12 cellular contexts compared by ENCODE assay signal in the genomic region with DNA sequence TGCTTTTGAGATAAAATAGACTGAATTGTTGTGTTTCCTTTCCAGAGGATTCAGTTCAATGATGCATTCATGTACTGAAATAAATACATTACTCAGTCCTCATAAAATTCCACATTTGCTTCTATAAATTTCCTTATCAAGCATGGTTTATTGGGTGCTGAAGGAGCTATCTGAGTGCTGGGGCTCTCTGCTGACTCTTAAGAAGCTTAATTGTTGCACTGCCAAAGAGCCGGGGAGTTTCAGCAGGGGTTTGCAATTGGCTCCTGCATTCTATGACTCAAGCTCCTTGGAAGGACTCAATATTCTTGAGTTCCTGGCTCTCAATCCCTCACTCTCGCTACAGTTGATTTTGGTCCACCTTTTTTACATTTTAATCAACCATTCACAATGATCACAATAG.
A peak's percentile ranks its signal among the peaks of the same experiment; 100 is the strongest.
DNase-seq lines count a peak whose midpoint lies in the region; ATAC-seq, FAIRE-seq and TF ChIP-seq lines count a peak whose summit lies in the region.
"Had no signal": no experiment of that assay in that cellular context is flagged by ENCODE, and none has a peak within 500 bp of the region (broad histone marks: within the 10 kb centered on the region; RNA-seq: fewer than 3 reads in every experiment).

No MANE protein-coding gene starts in this region.

- H3K4me1 Mint-ChIP-seq in astrocyte (ENCODE audit: low read depth, unreplicated experiment) (peaks cover 16% of the 10 kb centered on the region), type B pancreatic cell (ENCODE audit: unreplicated experiment) (no peaks in the 10 kb centered on the region)
- no peaks in the 10 kb centered on the region for H3K4me1 Mint-ChIP-seq in activated T-helper 1 cell treated with anti-CD3 and anti-CD28 coated beads, Interleukin-12 subunit alpha, Interleukin-12 subunit beta, Interleukin-2, Interleukin-4 antibody, amounts not matched to agents 30 ng/mL and 10 ng/mL and 1 ng/mL, durations not matched to agents 14 hours and 24 hours and 36 hours (ENCODE audit: low read depth)
- H3K4me1 Mint-ChIP-seq: activated CD4-positive, alpha-beta T cell treated with anti-CD3 and anti-CD28 coated beads, Interleukin-2, amount 10 ng/mL, durations not matched to agents 7 days and 5 days had no signal

- no peak overlapping the region for H3K9ac ChIP-seq in astrocyte (ENCODE audit: low read length)

- FAIRE-seq in astrocyte (lab: Jason Lieb, UNC): no peak

- H3K36me3 ChIP-seq in astrocyte (ENCODE audit: insufficient read depth, low read length): no peaks in the 10 kb centered on the region
- H3K36me3 ChIP-seq: suprapubic skin had no signal

- peaks cover 6% of the 10 kb centered on the region for H3K4me1 ChIP-seq in astrocyte (ENCODE audit: insufficient read depth, low read length)
- H3K4me1 ChIP-seq: suprapubic skin had no signal

- DNase-seq in GM04504 (ENCODE audit: low read depth): peak; percentile 94
- DNase-seq in astrocyte (ENCODE audit: low read depth): peak; percentile 89
- DNase-seq in left cardiac atrium: no peak
- DNase-seq in type B pancreatic cell (ENCODE audit: extremely low spot score, unreplicated experiment): no peak
- DNase-seq in activated T-helper 1 cell treated with anti-CD3 and anti-CD28 coated beads, Interleukin-12 subunit alpha, Interleukin-12 subunit beta, Interleukin-2, Interleukin-4 antibody, amounts not matched to agents 30 ng/mL and 10 ng/mL and 1 ng/mL, durations not matched to agents 14 hours and 24 hours and 36 hours (ENCODE audit: low spot score): no peak
- DNase-seq: activated CD4-positive, alpha-beta T cell treated with anti-CD3 and anti-CD28 coated beads, Interleukin-2, amount 10 ng/mL, durations not matched to agents 7 days and 5 days; activated naive CD4-positive, alpha-beta T cell treated with anti-CD3 and anti-CD28 coated beads for 36 hours; effector memory CD8-positive, alpha-beta T cell; NCI-H524 treated with DMSO at 0.1 percent for 48 hours had no signal

- no peak overlapping the region for H3K4me3 ChIP-seq in astrocyte (ENCODE audit: insufficient read depth, low read depth, low read length)
- H3K4me3 ChIP-seq: suprapubic skin had no signal

- no peak overlapping the region for H2AFZ ChIP-seq in astrocyte (ENCODE audit: low read depth, low read length)

- ATAC-seq in left cardiac atrium: peak; percentile 84 to 97
- ATAC-seq in HG03432 (IDR thresholded peaks at IDR 0.05; ENCODE audit: unreplicated experiment): no peak
- ATAC-seq: effector memory CD8-positive, alpha-beta T cell had no signal

- H3K27me3 ChIP-seq in astrocyte (ENCODE audit: insufficient read depth, low read length): no peaks in the 10 kb centered on the region
- H3K27me3 ChIP-seq: suprapubic skin had no signal

- H3K27ac ChIP-seq in astrocyte (ENCODE audit: low read depth, low read length) (no peak overlapping the region), temporal lobe (ENCODE audit: low read depth, low read length) (peak overlapping the region; percentile 31)
- H3K27ac ChIP-seq: suprapubic skin had no signal

- H3K36me3 Mint-ChIP-seq in astrocyte (ENCODE audit: low read depth, unreplicated experiment) (peaks cover 2% of the 10 kb centered on the region), type B pancreatic cell (no peaks in the 10 kb centered on the region)
- no peaks in the 10 kb centered on the region for H3K36me3 Mint-ChIP-seq in activated T-helper 1 cell treated with anti-CD3 and anti-CD28 coated beads, Interleukin-12 subunit alpha, Interleukin-12 subunit beta, Interleukin-2, Interleukin-4 antibody, amounts not matched to agents 30 ng/mL and 10 ng/mL and 1 ng/mL, durations not matched to agents 14 hours and 24 hours and 36 hours (ENCODE audit: low read depth)

- H3K9me3 ChIP-seq in astrocyte (ENCODE audit: insufficient read depth, low read depth, low read length): no peaks in the 10 kb centered on the region
- H3K9me3 ChIP-seq: suprapubic skin had no signal

- no peak overlapping the region for H3K4me3 Mint-ChIP-seq in astrocyte (ENCODE audit: unreplicated experiment)
- no peak overlapping the region for H3K4me3 Mint-ChIP-seq in type B pancreatic cell
- H3K4me3 Mint-ChIP-seq in activated T-helper 1 cell treated with anti-CD3 and anti-CD28 coated beads, Interleukin-12 subunit alpha, Interleukin-12 subunit beta, Interleukin-2, Interleukin-4 antibody, amounts not matched to agents 30 ng/mL and 10 ng/mL and 1 ng/mL, durations not matched to agents 14 hours and 24 hours and 36 hours: no peak overlapping the region
- H3K4me3 Mint-ChIP-seq: activated CD4-positive, alpha-beta T cell treated with anti-CD3 and anti-CD28 coated beads, Interleukin-2, amount 10 ng/mL, durations not matched to agents 7 days and 5 days; activated naive CD4-positive, alpha-beta T cell treated with anti-CD3 and anti-CD28 coated beads for 36 hours; effector memory CD8-positive, alpha-beta T cell had no signal

- H3K27ac Mint-ChIP-seq in astrocyte (ENCODE audit: unreplicated experiment) (no peak overlapping the region), type B pancreatic cell (no peak overlapping the region)
- H3K27ac Mint-ChIP-seq in activated T-helper 1 cell treated with anti-CD3 and anti-CD28 coated beads, Interleukin-12 subunit alpha, Interleukin-12 subunit beta, Interleukin-2, Interleukin-4 antibody, amounts not matched to agents 30 ng/mL and 10 ng/mL and 1 ng/mL, durations not matched to agents 14 hours and 24 hours and 36 hours: no peak overlapping the region
- H3K27ac Mint-ChIP-seq: activated CD4-positive, alpha-beta T cell treated with anti-CD3 and anti-CD28 coated beads, Interleukin-2, amount 10 ng/mL, durations not matched to agents 7 days and 5 days; activated naive CD4-positive, alpha-beta T cell treated with anti-CD3 and anti-CD28 coated beads for 36 hours; effector memory CD8-positive, alpha-beta T cell had no signal

- peak overlapping the region; percentile 3 for H3K4me2 ChIP-seq in astrocyte (ENCODE audit: low read length)

- H3K9me3 Mint-ChIP-seq in astrocyte (ENCODE audit: unreplicated experiment) (no peaks in the 10 kb centered on the region), type B pancreatic cell (no peaks in the 10 kb centered on the region)
- no peaks in the 10 kb centered on the region for H3K9me3 Mint-ChIP-seq in activated T-helper 1 cell treated with anti-CD3 and anti-CD28 coated beads, Interleukin-12 subunit alpha, Interleukin-12 subunit beta, Interleukin-2, Interleukin-4 antibody, amounts not matched to agents 30 ng/mL and 10 ng/mL and 1 ng/mL, durations not matched to agents 14 hours and 24 hours and 36 hours
- H3K9me3 Mint-ChIP-seq: activated CD4-positive, alpha-beta T cell treated with anti-CD3 and anti-CD28 coated beads, Interleukin-2, amount 10 ng/mL, durations not matched to agents 7 days and 5 days; activated naive CD4-positive, alpha-beta T cell treated with anti-CD3 and anti-CD28 coated beads for 36 hours; effector memory CD8-positive, alpha-beta T cell had no signal

- TF ChIP-seq CTCF in astrocyte (IDR thresholded peaks at IDR 0.05; ENCODE audit: insufficient read depth, low read depth, low read length) (no peak), type B pancreatic cell (conservative IDR thresholded peaks at IDR 0.05) (no peak)

- H3K27me3 Mint-ChIP-seq in astrocyte (ENCODE audit: low read depth, unreplicated experiment): no peaks in the 10 kb centered on the region
- peaks cover 2% of the 10 kb centered on the region for H3K27me3 Mint-ChIP-seq in type B pancreatic cell
- H3K27me3 Mint-ChIP-seq in activated T-helper 1 cell treated with anti-CD3 and anti-CD28 coated beads, Interleukin-12 subunit alpha, Interleukin-12 subunit beta, Interleukin-2, Interleukin-4 antibody, amounts not matched to agents 30 ng/mL and 10 ng/mL and 1 ng/mL, durations not matched to agents 14 hours and 24 hours and 36 hours (ENCODE audit: insufficient read depth): no peaks in the 10 kb centered on the region

- H3K79me2 ChIP-seq in astrocyte (ENCODE audit: insufficient read depth, low read length): no peaks in the 10 kb centered on the region

- intact Hi-C loops in left cardiac atrium (cut with DNase I): no loop called here
- intact Hi-C loops in activated T-helper 1 cell treated with anti-CD3 and anti-CD28 coated beads, Interleukin-12 subunit alpha, Interleukin-12 subunit beta, Interleukin-2, Interleukin-4 antibody, amounts not matched to agents 30 ng/mL and 10 ng/mL and 1 ng/mL, durations not matched to agents 14 hours and 24 hours and 36 hours (cut with micrococcal nuclease): no loop called here

- no peaks in the 10 kb centered on the region for H4K20me1 ChIP-seq in astrocyte (ENCODE audit: insufficient read depth, low read length)

Comparison
In these comparisons a context has a peak if more than half of its experiments do, and no peak if none do; other contexts are left out.
1. DNase-seq: peak in GM04504 (single experiment) and astrocyte (single experiment); none in left cardiac atrium (single experiment), type B pancreatic cell (single experiment) and activated T-helper 1 cell treated with anti-CD3 and anti-CD28 coated beads, Interleukin-12 subunit alpha, Interleukin-12 subunit beta, Interleukin-2, Interleukin-4 antibody, amounts not matched to agents 30 ng/mL and 10 ng/mL and 1 ng/mL, durations not matched to agents 14 hours and 24 hours and 36 hours (single experiment).